Comparison of ENCODE assay signal across 11 cellular contexts in genomic region chr10:83542774-83543291, GRCh38.
DNase-seq lines count a peak whose midpoint lies in the region; ATAC-seq and TF ChIP-seq lines count a peak whose summit lies in the region.
"Had no signal": no experiment of that assay in that cellular context is flagged by ENCODE, and none has a peak within 500 bp of the region (broad histone marks: within the 10 kb centered on the region; RNA-seq: fewer than 3 reads in every experiment).

No MANE protein-coding gene starts in this region.

- TF ChIP-seq RAD21 in SK-N-SH (IDR thresholded peaks at IDR 0.05; ENCODE audit: low read length): no peak

- H3K27me3 ChIP-seq in SK-N-SH (ENCODE audit: insufficient read depth): no peaks in the 10 kb centered on the region
- H3K27me3 ChIP-seq: cardiac muscle cell had no signal

- no peak overlapping the region for H2AFZ ChIP-seq in SK-N-SH (ENCODE audit: low read depth)

- no peaks in the 10 kb centered on the region for H3K79me2 ChIP-seq in SK-N-SH (ENCODE audit: insufficient read depth)

- 97% methylated on average over 2 of the region's 2 CpGs for WGBS in SK-N-SH (ENCODE audit: low lambda C conversion rate)

- intact Hi-C loops in activated CD4-positive, alpha-beta T cell treated with anti-CD3 and anti-CD28 coated beads, Interleukin-2, amount 10 ng/mL, durations not matched to agents 24 days and 14 days (cut with micrococcal nuclease): no loop called here

- no peak overlapping the region for H3K4me3 Mint-ChIP-seq in activated CD4-positive, alpha-beta T cell treated with anti-CD3 and anti-CD28 coated beads, Interleukin-2, amount 10 ng/mL, durations not matched to agents 24 days and 14 days

- H3K9me2 ChIP-seq in SK-N-SH: no peaks in the 10 kb centered on the region

- H3K27me3 Mint-ChIP-seq in activated CD4-positive, alpha-beta T cell treated with anti-CD3 and anti-CD28 coated beads, Interleukin-2, amount 10 ng/mL, durations not matched to agents 24 days and 14 days: no peaks in the 10 kb centered on the region

- H3K4me2 ChIP-seq in SK-N-SH: no peak overlapping the region

- TF ChIP-seq CTCF in AG10803 (conservative IDR thresholded peaks at IDR 0.05; ENCODE audit: low read length) (no peak), SK-N-SH (IDR thresholded peaks at IDR 0.05) (no peak)

- no peak overlapping the region for H3K9ac ChIP-seq in SK-N-SH

- H3K9me3 ChIP-seq in SK-N-SH: no peaks in the 10 kb centered on the region

- no peaks in the 10 kb centered on the region for H3K4me1 Mint-ChIP-seq in activated CD4-positive, alpha-beta T cell treated with anti-CD3 and anti-CD28 coated beads, Interleukin-2, amount 10 ng/mL, durations not matched to agents 24 days and 14 days

- peak; percentile 26 for DNase-seq in AG10803 (ENCODE audit: low read depth)
- DNase-seq in hypothalamus (lab: John Stamatoyannopoulos, UW): no peak
- no peak for DNase-seq in activated CD4-positive, alpha-beta T cell treated with anti-CD3 and anti-CD28 coated beads, Interleukin-2, amount 10 ng/mL, durations not matched to agents 24 days and 14 days
- no peak for DNase-seq in substantia nigra (lab: John Stamatoyannopoulos, UW)
- no peak for DNase-seq in SK-N-SH
- DNase-seq: AML-193, NCI-H1092 treated with DMSO at 0.1 percent for 48 hours had no signal

- no peaks in the 10 kb centered on the region for H3F3A ChIP-seq in SK-N-SH (replicated peaks; ENCODE audit: insufficient read depth)

- H4K20me1 ChIP-seq in SK-N-SH (ENCODE audit: insufficient read depth): no peaks in the 10 kb centered on the region

- H3K27ac Mint-ChIP-seq in activated CD4-positive, alpha-beta T cell treated with anti-CD3 and anti-CD28 coated beads, Interleukin-2, amount 10 ng/mL, durations not matched to agents 24 days and 14 days: no peak overlapping the region

- TF ChIP-seq EP300 in SK-N-SH (IDR thresholded peaks at IDR 0.05; ENCODE audit: borderline replicate concordance in 1 of 2, low read depth in 1 of 2, low read length in 1 of 2): no peak

- peak overlapping the region; percentile 49 for H3K27ac ChIP-seq in cingulate gyrus (ENCODE audit: low read depth, low read length)
- no peak overlapping the region for H3K27ac ChIP-seq in substantia nigra (ENCODE audit: low read depth, low read length, poor library complexity, severe bottlenecking)
- no peak overlapping the region for H3K27ac ChIP-seq in SK-N-SH (ENCODE audit: low read depth in 2 of 2, low read length in 1 of 2)
- H3K27ac ChIP-seq: cardiac muscle cell had no signal

- H3K36me3 Mint-ChIP-seq in activated CD4-positive, alpha-beta T cell treated with anti-CD3 and anti-CD28 coated beads, Interleukin-2, amount 10 ng/mL, durations not matched to agents 24 days and 14 days (ENCODE audit: low read depth): no peaks in the 10 kb centered on the region

- no peaks in the 10 kb centered on the region for H3K36me3 ChIP-seq in SK-N-SH (replicated peaks in 1 of 2; ENCODE audit: control insufficient read depth in 1 of 2, insufficient read depth in 2 of 2, low read length in 1 of 2)
- H3K36me3 ChIP-seq: cardiac muscle cell had no signal

- peaks cover 0 to 14% of the 10 kb centered on the region in 2 experiments; a peak in 2 of 4 replicates for H3K4me1 ChIP-seq in SK-N-SH (ENCODE audit: control insufficient read depth in 1 of 2, insufficient read depth in 2 of 2, low read depth in 1 of 2, low read length in 1 of 2)

- H3K9me3 Mint-ChIP-seq in activated CD4-positive, alpha-beta T cell treated with anti-CD3 and anti-CD28 coated beads, Interleukin-2, amount 10 ng/mL, durations not matched to agents 24 days and 14 days: no peaks in the 10 kb centered on the region

- POLR2A ChIA-PET in SK-N-SH (lab: Yijun Ruan, JAX): no interaction called here

- CTCF ChIA-PET in SK-N-SH (lab: Yijun Ruan, JAX): interaction anchor here (1.1 to 3.2 kb wide), 3 partner anchors 9 to 328 kb away, joined by 3 to 12 read pairs (median 4); no protein-coding TSS in a partner anchor

- no peak overlapping the region for H3K4me3 ChIP-seq in AG10803 (ENCODE audit: low read length)
- no peak overlapping the region for H3K4me3 ChIP-seq in SK-N-SH (ENCODE audit: low read depth in 2 of 2, low read length in 1 of 2)
- H3K4me3 ChIP-seq: cardiac muscle cell had no signal

- peak; percentile 37 for ATAC-seq in GM19328 (IDR thresholded peaks at IDR 0.05; ENCODE audit: unreplicated experiment)
- peak; percentile 57 for ATAC-seq in HG03175 (IDR thresholded peaks at IDR 0.05; ENCODE audit: unreplicated experiment)

TF ChIP-seq in SK-N-SH, 30 proteins besides CTCF, POLR2A, EP300 and RAD21:
- TF ChIP-seq PBX3 (IDR thresholded peaks at IDR 0.05): no peak
